Comparison of ENCODE assay signal across 9 cellular contexts in genomic region chr6:135030056-135030473, GRCh38. TPM values are rescaled to one million over a fixed set of nuclear protein-coding genes. Genes with fewer than 3 reads are reported as not detected.
DNase-seq lines count a peak whose midpoint lies in the region; ATAC-seq, FAIRE-seq and TF ChIP-seq lines count a peak whose summit lies in the region.
"Had no signal": no experiment of that assay in that cellular context is flagged by ENCODE, and none has a peak within 500 bp of the region (broad histone marks: within the 10 kb centered on the region; RNA-seq: fewer than 3 reads in every experiment).

No MANE protein-coding gene starts in this region.

- H3K4me3 Mint-ChIP-seq in activated CD8-positive, alpha-beta T cell treated with anti-CD3 and anti-CD28 coated beads, Interleukin-2, amount 10 ng/mL, durations not matched to agents 7 days and 5 days: no peak overlapping the region

- peak; percentile 98 for FAIRE-seq in GM12892 (lab: Jason Lieb, UNC)
- FAIRE-seq: HepG2 had no signal

- POLR2A ChIA-PET in activated CD8-positive, alpha-beta T cell treated with anti-CD3 and anti-CD28 coated beads, Interleukin-2, amount 10 ng/mL, durations not matched to agents 7 days and 5 days (lab: Charles Lee): no interaction called here

- ATAC-seq in GM19395 (IDR thresholded peaks at IDR 0.05; ENCODE audit: unreplicated experiment) (peak; percentile 95), HG02981 (IDR thresholded peaks at IDR 0.05; ENCODE audit: unreplicated experiment) (peak; percentile 97)
- ATAC-seq in activated CD8-positive, alpha-beta T cell treated with anti-CD3 and anti-CD28 coated beads, Interleukin-2, amount 10 ng/mL, durations not matched to agents 7 days and 5 days: peak; percentile 85
- ATAC-seq: HepG2 had no signal

- CTCF ChIA-PET in activated CD8-positive, alpha-beta T cell treated with anti-CD3 and anti-CD28 coated beads, Interleukin-2, amount 10 ng/mL, durations not matched to agents 7 days and 5 days (lab: Charles Lee): interaction anchor here (1.0 kb wide), 1 partner anchor 114 kb away, joined by 3 read pairs; no protein-coding TSS in a partner anchor

- peak overlapping the region; percentile 11 for H3K27ac Mint-ChIP-seq in activated CD8-positive, alpha-beta T cell treated with anti-CD3 and anti-CD28 coated beads, Interleukin-2, amount 10 ng/mL, durations not matched to agents 7 days and 5 days

- no peaks in the 10 kb centered on the region for H3K9me3 Mint-ChIP-seq in activated CD8-positive, alpha-beta T cell treated with anti-CD3 and anti-CD28 coated beads, Interleukin-2, amount 10 ng/mL, durations not matched to agents 7 days and 5 days (ENCODE audit: insufficient read depth)

- no peak for TF ChIP-seq POLR2A in GM12892 (IDR thresholded peaks at IDR 0.05; ENCODE audit: low read depth, low read length)

- H3K4me1 Mint-ChIP-seq in activated CD8-positive, alpha-beta T cell treated with anti-CD3 and anti-CD28 coated beads, Interleukin-2, amount 10 ng/mL, durations not matched to agents 7 days and 5 days (ENCODE audit: low read depth): peaks cover 29% of the 10 kb centered on the region

- DNase-seq in GM12892 (ENCODE audit: insufficient read length): peak; percentile 25
- DNase-seq in activated CD8-positive, alpha-beta T cell treated with anti-CD3 and anti-CD28 coated beads, Interleukin-2, amount 10 ng/mL, durations not matched to agents 7 days and 5 days: no peak
- DNase-seq in activated effector memory CD4-positive, alpha-beta T cell treated with Interleukin-2 at 50 U/mL for 16 hours: no peak
- no peak for DNase-seq in AG20443 (ENCODE audit: low spot score)
- no peak for DNase-seq in NCI-H2196 (lab: John Stamatoyannopoulos, UW; ENCODE audit: unreplicated experiment)
- DNase-seq in mucosa of gallbladder (ENCODE audit: low spot score): no peak

- no peaks in the 10 kb centered on the region for H3K27me3 Mint-ChIP-seq in activated CD8-positive, alpha-beta T cell treated with anti-CD3 and anti-CD28 coated beads, Interleukin-2, amount 10 ng/mL, durations not matched to agents 7 days and 5 days (ENCODE audit: low read depth)

- peaks cover 52% of the 10 kb centered on the region for H3K36me3 Mint-ChIP-seq in activated CD8-positive, alpha-beta T cell treated with anti-CD3 and anti-CD28 coated beads, Interleukin-2, amount 10 ng/mL, durations not matched to agents 7 days and 5 days (ENCODE audit: low read depth)

RNA-seq across cellular contexts. Expression of gene HBS1L, which starts 24.6 kb away (rescaled TPM):
- polyA plus RNA-seq in GM12892 (2012; ENCODE audit: missing spikeins): 90.0 TPM
- total RNA-seq in activated CD8-positive, alpha-beta T cell treated with anti-CD3 and anti-CD28 coated beads, Interleukin-2, amount 10 ng/mL, durations not matched to agents 7 days and 5 days: 10 to 100 TPM; 72.8 to 77.5 TPM
- 46.8 TPM for total RNA-seq in mucosa of gallbladder
